ENCODE assay signal across 17 cellular contexts in genomic region chr9:108417726-108418125, GRCh38.
DNase-seq lines count a peak whose midpoint lies in the region; ATAC-seq, FAIRE-seq and TF ChIP-seq lines count a peak whose summit lies in the region.
"Had no signal": no experiment of that assay in that cellular context is flagged by ENCODE, and none has a peak within 500 bp of the region (broad histone marks: within the 10 kb centered on the region; RNA-seq: fewer than 3 reads in every experiment).

No MANE protein-coding gene starts in this region.

- no peaks in the 10 kb centered on the region for H3K9me3 ChIP-seq in PC-9 (ENCODE audit: insufficient read depth, low read depth)
- H3K9me3 ChIP-seq: Peyer's patch had no signal

- H4K20me1 ChIP-seq in PC-9 (ENCODE audit: insufficient read depth) = no peaks in the 10 kb centered on the region

- H3K4me3 ChIP-seq in bronchial epithelial cell (ENCODE audit: low read depth, low read length) = no peak overlapping the region
- H3K4me3 ChIP-seq in fibroblast of villous mesenchyme (ENCODE audit: low read depth, low read length) = no peak overlapping the region
- H3K4me3 ChIP-seq in skeletal muscle cell (ENCODE audit: low read depth, low read length) = no peak overlapping the region
- H3K4me3 ChIP-seq in brain microvascular endothelial cell (ENCODE audit: low read depth, low read length) = no peak overlapping the region
- H3K4me3 ChIP-seq in PC-9 = no peak overlapping the region
- H3K4me3 ChIP-seq: Peyer's patch had no signal

- intact Hi-C loops in PC-9 (cut with micrococcal nuclease; ENCODE audit: unreplicated experiment) = loop anchor here (1.0 to 10.0 kb wide), 2 partner anchors 148 to 347 kb away; no protein-coding TSS in a partner anchor

- H3K9me2 ChIP-seq in PC-9 (ENCODE audit: insufficient read depth) = no peaks in the 10 kb centered on the region

- POLR2A ChIA-PET in PC-9 (lab: Charles Lee; ENCODE audit: unreplicated experiment) = no interaction called here

- H3F3A ChIP-seq in PC-9 (ENCODE audit: insufficient read depth, low read depth) = no peaks in the 10 kb centered on the region

- no peak overlapping the region for H3K4me2 ChIP-seq in PC-9

- CTCF ChIA-PET in PC-9 (lab: Charles Lee) = no interaction called here

- TF ChIP-seq CTCF in bronchial epithelial cell (IDR thresholded peaks at IDR 0.05; ENCODE audit: insufficient read depth, low read length, severe bottlenecking) = no peak
- no peak for TF ChIP-seq CTCF in fibroblast of villous mesenchyme (IDR thresholded peaks at IDR 0.05; ENCODE audit: insufficient read depth, low read depth, low read length)
- TF ChIP-seq CTCF in brain microvascular endothelial cell (IDR thresholded peaks at IDR 0.05; ENCODE audit: low read depth, low read length, missing control alignments) = no peak
- no peak for TF ChIP-seq CTCF in PC-9 (conservative IDR thresholded peaks at IDR 0.05)

- no peaks in the 10 kb centered on the region for H3K4me1 ChIP-seq in PC-9 (replicated peaks; ENCODE audit: insufficient read depth)
- H3K4me1 ChIP-seq: Peyer's patch had no signal

- DNase-seq in GM04504 (ENCODE audit: low read depth) = peak; percentile 17
- DNase-seq in bronchial epithelial cell (ENCODE audit: low read depth) = peak; percentile 54
- peak; percentile 56 for DNase-seq in fibroblast of villous mesenchyme (ENCODE audit: low read depth)
- DNase-seq in skeletal muscle cell (ENCODE audit: low read depth) = peak; percentile 28
- DNase-seq in brain microvascular endothelial cell = no peak
- DNase-seq in PC-9 = no peak
- DNase-seq: COR-L47, DMS153, H9, KBM-7, NCI-H1048, NCI-H1694, NCI-H510A treated with DMSO at 0.1 percent for 48 hours, NCI-H82, Peyer's patch had no signal

- no peak for ATAC-seq in GM21786 (IDR thresholded peaks at IDR 0.05; ENCODE audit: unreplicated experiment)
- ATAC-seq: Right ventricle myocardium inferior had no signal

- H2AFZ ChIP-seq in PC-9 = no peak overlapping the region

- no peak overlapping the region for H3K27ac ChIP-seq in brain microvascular endothelial cell
- no peak overlapping the region for H3K27ac ChIP-seq in PC-9
- H3K27ac ChIP-seq: Peyer's patch had no signal

- in situ Hi-C loops in brain microvascular endothelial cell (cut with HindIII; ENCODE audit: low pct_ligation_motif_present, low sequenced_read_pairs) = no loop called here

- FAIRE-seq in bronchial epithelial cell (lab: Jason Lieb, UNC) = no peak

- H3K79me2 ChIP-seq in PC-9 (ENCODE audit: low read depth) = no peaks in the 10 kb centered on the region

- no TSS peak for BruUV-seq in PC-9 (replicated peaks; lab: Mats Ljungman, UMichigan)

- no peaks in the 10 kb centered on the region for H3K27me3 ChIP-seq in bronchial epithelial cell (ENCODE audit: control insufficient read depth, insufficient read depth, low read length)
- no peaks in the 10 kb centered on the region for H3K27me3 ChIP-seq in brain microvascular endothelial cell (replicated peaks)
- H3K27me3 ChIP-seq in PC-9 (ENCODE audit: insufficient read depth, low read depth) = no peaks in the 10 kb centered on the region
- H3K27me3 ChIP-seq: Peyer's patch had no signal

- H3K36me3 ChIP-seq in bronchial epithelial cell (ENCODE audit: control insufficient read depth, insufficient read depth, low read length) = no peaks in the 10 kb centered on the region
- no peaks in the 10 kb centered on the region for H3K36me3 ChIP-seq in brain microvascular endothelial cell (replicated peaks)
- H3K36me3 ChIP-seq in PC-9 (ENCODE audit: low read depth) = no peaks in the 10 kb centered on the region
- H3K36me3 ChIP-seq: Peyer's patch had no signal

Comparison
In these comparisons a context has a peak if more than half of its experiments do, and no peak if none do; other contexts are left out.
1. DNase-seq: peak in GM04504 (single experiment), bronchial epithelial cell (single experiment), fibroblast of villous mesenchyme (single experiment) and skeletal muscle cell (single experiment); none in brain microvascular endothelial cell (single experiment) and PC-9 (0 of 2).